In the genomic region with DNA sequence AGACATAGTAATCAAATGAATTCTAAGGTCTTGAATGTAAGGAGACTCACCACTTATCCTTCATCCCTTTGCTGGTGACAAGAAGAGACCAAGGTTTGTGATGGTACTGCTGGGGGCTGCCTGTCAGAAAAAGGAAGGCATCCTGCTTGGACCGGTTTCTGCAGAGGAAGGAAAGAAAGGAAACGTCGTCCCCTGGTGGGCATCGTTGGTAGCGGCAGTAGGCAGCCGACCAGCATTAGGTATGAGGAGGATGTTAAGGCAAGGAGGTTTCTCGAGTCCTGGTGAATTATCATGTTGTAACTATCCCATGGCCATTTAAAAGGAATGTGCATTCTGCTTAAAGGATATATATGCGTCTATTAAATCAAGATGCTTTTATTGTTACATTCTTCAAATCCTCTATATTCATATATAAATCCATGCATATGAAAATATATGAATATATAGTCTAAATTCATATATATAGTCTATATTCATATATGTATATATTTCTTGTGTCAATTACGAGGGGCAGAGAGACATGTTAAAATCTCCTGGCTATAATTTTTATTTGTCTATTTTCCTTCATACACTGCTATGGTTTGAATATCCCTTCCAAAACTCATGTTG, we compare ENCODE assay signal across 8 cellular contexts.
A peak's percentile ranks its signal among the peaks of the same experiment; 100 is the strongest.
DNase-seq lines count a peak whose midpoint lies in the region; ATAC-seq and TF ChIP-seq lines count a peak whose summit lies in the region.

No MANE protein-coding gene starts in this region.

- H3K9me3 Mint-ChIP-seq in activated CD8-positive, alpha-beta T cell treated with anti-CD3 and anti-CD28 coated beads, Interleukin-2, amount 10 ng/mL, durations not matched to agents 7 days and 5 days (ENCODE audit: insufficient read depth) = no peaks in the 10 kb centered on the region
- no peaks in the 10 kb centered on the region for H3K9me3 Mint-ChIP-seq in endothelial cell (ENCODE audit: unreplicated experiment)

- no peaks in the 10 kb centered on the region for H3K36me3 Mint-ChIP-seq in activated CD8-positive, alpha-beta T cell treated with anti-CD3 and anti-CD28 coated beads, Interleukin-2, amount 10 ng/mL, durations not matched to agents 7 days and 5 days (ENCODE audit: low read depth)
- no peaks in the 10 kb centered on the region for H3K36me3 Mint-ChIP-seq in endothelial cell (ENCODE audit: low read depth, unreplicated experiment)

- POLR2A ChIA-PET in activated CD8-positive, alpha-beta T cell treated with anti-CD3 and anti-CD28 coated beads, Interleukin-2, amount 10 ng/mL, durations not matched to agents 7 days and 5 days (lab: Charles Lee) = interaction anchor here (1.1 kb wide), 1 partner anchor 343 kb away, joined by 3 read pairs; no protein-coding TSS in a partner anchor

- peak; percentile 70 for ATAC-seq in HG03175 (IDR thresholded peaks at IDR 0.05; ENCODE audit: unreplicated experiment)
- ATAC-seq in activated CD8-positive, alpha-beta T cell treated with anti-CD3 and anti-CD28 coated beads, Interleukin-2, amount 10 ng/mL, durations not matched to agents 7 days and 5 days = peak; percentile 82
- ATAC-seq in GM19023 (IDR thresholded peaks at IDR 0.05; ENCODE audit: unreplicated experiment) = no peak

- DNase-seq in GF-D8 (lab: John Stamatoyannopoulos, UW) = peak; percentile 10
- peak; percentile 87 for DNase-seq in NCI-H82 (lab: John Stamatoyannopoulos, UW)
- DNase-seq in activated CD8-positive, alpha-beta T cell treated with anti-CD3 and anti-CD28 coated beads, Interleukin-2, amount 10 ng/mL, durations not matched to agents 7 days and 5 days = peak; percentile 82
- DNase-seq in endothelial cell (ENCODE audit: low spot score) = peak; percentile 88
- peak; percentile 64 for DNase-seq in myocyte (ENCODE audit: low read depth)
- peak; percentile 39 to 41 for DNase-seq in stimulated activated CD8-positive, alpha-beta memory T cell treated with anti-CD3 and anti-CD28 coated beads, Interleukin-7, amount 100 ng/mL, for 4 hours (ENCODE audit: low read depth in 2 of 2)

- H3K27ac Mint-ChIP-seq in activated CD8-positive, alpha-beta T cell treated with anti-CD3 and anti-CD28 coated beads, Interleukin-2, amount 10 ng/mL, durations not matched to agents 7 days and 5 days = no peak overlapping the region
- H3K27ac Mint-ChIP-seq in endothelial cell (ENCODE audit: unreplicated experiment) = no peak overlapping the region

- H3K27me3 Mint-ChIP-seq in activated CD8-positive, alpha-beta T cell treated with anti-CD3 and anti-CD28 coated beads, Interleukin-2, amount 10 ng/mL, durations not matched to agents 7 days and 5 days (ENCODE audit: low read depth) = peaks cover 15% of the 10 kb centered on the region
- peaks cover 5% of the 10 kb centered on the region for H3K27me3 Mint-ChIP-seq in endothelial cell (ENCODE audit: unreplicated experiment)

- no peak overlapping the region for H3K4me3 Mint-ChIP-seq in activated CD8-positive, alpha-beta T cell treated with anti-CD3 and anti-CD28 coated beads, Interleukin-2, amount 10 ng/mL, durations not matched to agents 7 days and 5 days
- H3K4me3 Mint-ChIP-seq in endothelial cell (ENCODE audit: unreplicated experiment) = no peak overlapping the region

- no peaks in the 10 kb centered on the region for H3K4me1 Mint-ChIP-seq in activated CD8-positive, alpha-beta T cell treated with anti-CD3 and anti-CD28 coated beads, Interleukin-2, amount 10 ng/mL, durations not matched to agents 7 days and 5 days (ENCODE audit: low read depth)
- peaks cover 16% of the 10 kb centered on the region for H3K4me1 Mint-ChIP-seq in endothelial cell (ENCODE audit: unreplicated experiment)

- CTCF ChIA-PET in activated CD8-positive, alpha-beta T cell treated with anti-CD3 and anti-CD28 coated beads, Interleukin-2, amount 10 ng/mL, durations not matched to agents 7 days and 5 days (lab: Charles Lee) = interaction anchor here (1.0 to 7.0 kb wide), 8 partner anchors 9 to 344 kb away, joined by 3 to 95 read pairs (median 6); partner anchors contain the start of gene FAM136A

- peak; percentile 93 for TF ChIP-seq CTCF in endothelial cell (IDR thresholded peaks at IDR 0.05; ENCODE audit: unreplicated experiment)

Comparison
In these comparisons a context has a peak if more than half of its experiments do, and no peak if none do; other contexts are left out.
1. DNase-seq: peak in every context shown above with its lines; median percentile 88 in endothelial cell; 87 in NCI-H82; 82 in activated CD8-positive, alpha-beta T cell treated with anti-CD3 and anti-CD28 coated beads, Interleukin-2, amount 10 ng/mL, durations not matched to agents 7 days and 5 days; 64 in myocyte; 40 in stimulated activated CD8-positive, alpha-beta memory T cell treated with anti-CD3 and anti-CD28 coated beads, Interleukin-7, amount 100 ng/mL, for 4 hours; 10 in GF-D8.